1 cellular context compared by ENCODE assay signal in genomic region chr2:170502400-170503135, GRCh38.
TF ChIP-seq lines count a peak whose summit lies in the region.

No MANE protein-coding gene starts in this region.

TF ChIP-seq in GM23338, 12 proteins besides CTCF, POLR2A, EP300 and RAD21 (continued from another document):
- TF ChIP-seq ZNF462 (CRISPR knock-in tag; IDR thresholded peaks at IDR 0.05) (peak; percentile 86), POLR2AphosphoS5 (IDR thresholded peaks at IDR 0.05; ENCODE audit: low read depth) (no peak), ETS1 (IDR thresholded peaks at IDR 0.05) (0 out of 2 replicates have a peak, but pooled peaks have one; percentile 47), EZH2 (IDR thresholded peaks at IDR 0.05; ENCODE audit: low read depth, unreplicated experiment) (no peak), ZNF331 (CRISPR knock-in tag; IDR thresholded peaks at IDR 0.05; ENCODE audit: low read depth) (no peak), ZNF114 (CRISPR knock-in tag; IDR thresholded peaks at IDR 0.05) (no peak)
